ENCODE assay signal across 21 cellular contexts in genomic region chr6:50565004-50565403, GRCh38.
A peak's percentile ranks its signal among the peaks of the same experiment; 100 is the strongest.
DNase-seq lines count a peak whose midpoint lies in the region; ATAC-seq, FAIRE-seq and TF ChIP-seq lines count a peak whose summit lies in the region.
"Had no signal": no experiment of that assay in that cellular context is flagged by ENCODE, and none has a peak within 500 bp of the region (broad histone marks: within the 10 kb centered on the region; RNA-seq: fewer than 3 reads in every experiment).

No MANE protein-coding gene starts in this region.

- no peak overlapping the region for H3K4me2 ChIP-seq in A549
- no peak overlapping the region for H3K4me2 ChIP-seq in GM23338
- H3K4me2 ChIP-seq in K562 (ENCODE audit: insufficient read depth, low read length): no peak overlapping the region
- H3K4me2 ChIP-seq: BLaER1 treated with 17β-estradiol and CSF1 and Interleukin-3, amounts not matched to agents 10 nM and 100 nM had no signal

- no peak for FAIRE-seq in A549 (lab: Jason Lieb, UNC)
- no peak for FAIRE-seq in K562 (lab: Jason Lieb, UNC)
- FAIRE-seq: A204.1, D721Med, G401.6, GM12891, GM19239 had no signal

- H3K9me3 ChIP-seq in A549 (no peaks in the 10 kb centered on the region), K562 (replicated peaks; ENCODE audit: control insufficient read depth, insufficient read depth, low read depth, low read length) (no peaks in the 10 kb centered on the region)
- H3K9me3 ChIP-seq: BLaER1 treated with 17β-estradiol and CSF1 and Interleukin-3, amounts not matched to agents 10 nM and 100 nM; Caco-2 had no signal

- H4K20me1 ChIP-seq in GM23338 (replicated peaks; ENCODE audit: insufficient read depth): no peaks in the 10 kb centered on the region
- no peaks in the 10 kb centered on the region for H4K20me1 ChIP-seq in K562 (replicated peaks; ENCODE audit: control insufficient read depth, insufficient read depth, low read length)
- H4K20me1 ChIP-seq: BLaER1 treated with 17β-estradiol and CSF1 and Interleukin-3, amounts not matched to agents 10 nM and 100 nM had no signal

- no peaks in the 10 kb centered on the region for H3K4me1 ChIP-seq in A549
- H3K4me1 ChIP-seq in GM23338 (ENCODE audit: insufficient read depth): no peaks in the 10 kb centered on the region
- H3K4me1 ChIP-seq in K562 (replicated peaks in 1 of 2; ENCODE audit: control insufficient read depth in 2 of 2, insufficient read depth in 2 of 2, low read length in 2 of 2): no peaks in the 10 kb centered on the region
- H3K4me1 ChIP-seq: BLaER1 treated with 17β-estradiol and CSF1 and Interleukin-3, amounts not matched to agents 10 nM and 100 nM; Caco-2 had no signal

- no peaks in the 10 kb centered on the region for H3F3A ChIP-seq in GM23338 (replicated peaks; ENCODE audit: low read depth)

- WGBS in A549 (ENCODE audit: missing lambda C conversion rate): 0% methylated on average over 1 of the region's 1 CpG
- WGBS in K562 (ENCODE audit: insufficient coverage, low coverage, missing lambda C conversion rate): 0% methylated on average over 1 of the region's 1 CpG

- DNase-seq in A549 (ENCODE audit: low read depth in 1 of 2, low spot score in 1 of 2): no peak
- DNase-seq in GM23338 (ENCODE audit: low spot score): no peak
- no peak for DNase-seq in K562 (ENCODE audit: extremely low read depth in 1 of 4, low spot score in 3 of 4)
- DNase-seq in iPS-NIHi11 (ENCODE audit: low spot score): no peak
- no peak for DNase-seq in activated T-cell treated with anti-CD3 and anti-CD28 coated beads, Interleukin-2, amount 50 U/mL, for 4 hours
- DNase-seq: 8988T; AML-193; Caco-2; Calu3; CD4-positive, alpha-beta T cell; CD8-positive, alpha-beta T cell; DMS79 treated with DMSO at 0.1 percent for 48 hours; GF-D8 had no signal

- no peak overlapping the region for H3K27ac ChIP-seq in A549
- H3K27ac ChIP-seq in GM23338 (ENCODE audit: low read depth): no peak overlapping the region
- no peak overlapping the region for H3K27ac ChIP-seq in K562 (ENCODE audit: extremely low read depth, low read depth, low read length)
- H3K27ac ChIP-seq: BLaER1 treated with 17β-estradiol and CSF1 and Interleukin-3, amounts not matched to agents 10 nM and 100 nM; C4-2B had no signal

- H3K36me3 Mint-ChIP-seq in GM23338 (ENCODE audit: low read depth): no peaks in the 10 kb centered on the region
- H3K36me3 Mint-ChIP-seq in activated T-cell treated with anti-CD3 and anti-CD28 coated beads, Interleukin-2, amount 50 U/mL, for 4 hours (ENCODE audit: insufficient read depth): no peaks in the 10 kb centered on the region
- H3K36me3 Mint-ChIP-seq: CD8-positive, alpha-beta T cell had no signal

- no peak overlapping the region for H3K4me3 Mint-ChIP-seq in GM23338
- no peak overlapping the region for H3K4me3 Mint-ChIP-seq in activated T-cell treated with anti-CD3 and anti-CD28 coated beads, Interleukin-2, amount 50 U/mL, for 4 hours
- H3K4me3 Mint-ChIP-seq: B cell; CD4-positive, alpha-beta T cell; CD8-positive, alpha-beta T cell had no signal

- no peaks in the 10 kb centered on the region for H3K36me3 ChIP-seq in GM23338 (ENCODE audit: insufficient read depth)
- H3K36me3 ChIP-seq in K562 (ENCODE audit: control insufficient read depth, insufficient read depth, low read length): no peaks in the 10 kb centered on the region
- H3K36me3 ChIP-seq: BLaER1 treated with 17β-estradiol and CSF1 and Interleukin-3, amounts not matched to agents 10 nM and 100 nM had no signal

- no peak for ATAC-seq in A549
- no peak for ATAC-seq in GM23338
- no peak for ATAC-seq in K562
- no peak for ATAC-seq in activated T-cell treated with anti-CD3 and anti-CD28 coated beads, Interleukin-2, amount 50 U/mL, for 4 hours
- ATAC-seq: CD8-positive, alpha-beta T cell had no signal

- H3K9me2 ChIP-seq in GM23338 (ENCODE audit: insufficient read depth): no peaks in the 10 kb centered on the region

- no TSS peak for BruUV-seq in K562 (replicated peaks; lab: Mats Ljungman, UMichigan)

- H3K4me3 ChIP-seq in A549: no peak overlapping the region
- no peak overlapping the region for H3K4me3 ChIP-seq in GM23338
- H3K4me3 ChIP-seq in K562: no peak overlapping the region
- H3K4me3 ChIP-seq: BLaER1 treated with 17β-estradiol and CSF1 and Interleukin-3, amounts not matched to agents 10 nM and 100 nM had no signal

- no peaks in the 10 kb centered on the region for H3K9me1 ChIP-seq in K562 (ENCODE audit: control insufficient read depth, insufficient read depth, low read length)

- no peak overlapping the region for H3K9ac ChIP-seq in K562 (ENCODE audit: insufficient read depth in 1 of 2, low read depth in 2 of 2, low read length in 2 of 2)
- H3K9ac ChIP-seq: BLaER1 treated with 17β-estradiol and CSF1 and Interleukin-3, amounts not matched to agents 10 nM and 100 nM had no signal

- no peaks in the 10 kb centered on the region for H3K9me3 Mint-ChIP-seq in GM23338
- peaks cover 4% of the 10 kb centered on the region for H3K9me3 Mint-ChIP-seq in activated T-cell treated with anti-CD3 and anti-CD28 coated beads, Interleukin-2, amount 50 U/mL, for 4 hours
- H3K9me3 Mint-ChIP-seq: CD4-positive, alpha-beta T cell had no signal

- no peaks in the 10 kb centered on the region for H3K27me3 Mint-ChIP-seq in GM23338 (ENCODE audit: insufficient read depth, low read depth, poor library complexity)
- no peaks in the 10 kb centered on the region for H3K27me3 Mint-ChIP-seq in activated T-cell treated with anti-CD3 and anti-CD28 coated beads, Interleukin-2, amount 50 U/mL, for 4 hours (ENCODE audit: low read depth)
- H3K27me3 Mint-ChIP-seq: B cell; CD4-positive, alpha-beta T cell had no signal

- H3K79me2 ChIP-seq in GM23338 (replicated peaks; ENCODE audit: insufficient read depth) (no peaks in the 10 kb centered on the region), K562 (ENCODE audit: control insufficient read depth, insufficient read depth, low read length) (no peaks in the 10 kb centered on the region)

- TF ChIP-seq CTCF in A549 (IDR thresholded peaks at IDR 0.05): no peak
- no peak for TF ChIP-seq CTCF in GM23338 (conservative IDR thresholded peaks at IDR 0.05; ENCODE audit: low read depth in 2 of 2)
- TF ChIP-seq CTCF in K562 (IDR thresholded peaks at IDR 0.05 in 2 of 3, conservative IDR thresholded peaks at IDR 0.05 in 1 of 3; ENCODE audit: insufficient read depth in 2 of 3, low read depth in 1 of 3, low read length in 3 of 3): no peak

- peak overlapping the region; percentile 76; the same call in 1 of the 2 replicates for H2AFZ ChIP-seq in GM23338
- H2AFZ ChIP-seq in K562 (ENCODE audit: low read depth, low read length): no peak overlapping the region

- TF ChIP-seq RAD21 in A549 (conservative IDR thresholded peaks at IDR 0.05 in 1 of 2, IDR thresholded peaks at IDR 0.05 in 1 of 2) (no peak), K562 (CRISPR knock-in tag; conservative IDR thresholded peaks at IDR 0.05 in 1 of 2, IDR thresholded peaks at IDR 0.05 in 1 of 2) (no peak)

- no peak overlapping the region for H3K27ac Mint-ChIP-seq in GM23338
- H3K27ac Mint-ChIP-seq: B cell; CD4-positive, alpha-beta T cell; CD8-positive, alpha-beta T cell had no signal

- intact Hi-C loops in K562 (cut with micrococcal nuclease): no loop called here

- H3K27me3 ChIP-seq in GM23338 (ENCODE audit: insufficient read depth) (no peaks in the 10 kb centered on the region), K562 (ENCODE audit: control insufficient read depth in 2 of 2, insufficient read depth in 2 of 2, low read length in 2 of 2) (no peaks in the 10 kb centered on the region)
- H3K27me3 ChIP-seq: BLaER1 treated with 17β-estradiol and CSF1 and Interleukin-3, amounts not matched to agents 10 nM and 100 nM had no signal

- TF ChIP-seq POLR2A in A549 (IDR thresholded peaks at IDR 0.05; ENCODE audit: low read length): no peak
- no peak for TF ChIP-seq POLR2A in K562 (conservative IDR thresholded peaks at IDR 0.05)

- H3K4me1 Mint-ChIP-seq in GM23338: no peaks in the 10 kb centered on the region
- no peaks in the 10 kb centered on the region for H3K4me1 Mint-ChIP-seq in activated T-cell treated with anti-CD3 and anti-CD28 coated beads, Interleukin-2, amount 50 U/mL, for 4 hours (ENCODE audit: low read depth)
- H3K4me1 Mint-ChIP-seq: B cell had no signal

- CTCF ChIA-PET in A549 (lab: Yijun Ruan, JAX) (no interaction called here), K562 (lab: Yijun Ruan, JAX; ENCODE audit: low intra/inter-chr PET ratio) (no interaction called here)

- in situ Hi-C loops in K562 (cut with MboI): no loop called here

- POLR2A ChIA-PET in A549 (lab: Yijun Ruan, JAX): no interaction called here
- POLR2A ChIA-PET in K562 (lab: Yijun Ruan, JAX): no interaction called here

- no peak for TF ChIP-seq EP300 in A549 (IDR thresholded peaks at IDR 0.05)
- no peak for TF ChIP-seq EP300 in K562 (IDR thresholded peaks at IDR 0.05; ENCODE audit: low read length)

TF ChIP-seq in A549, 52 proteins besides CTCF, POLR2A, EP300 and RAD21:
- TF ChIP-seq MAFK (IDR thresholded peaks at IDR 0.05; ENCODE audit: partially characterized antibody): peak; percentile 14
- TF ChIP-seq CBX2 (IDR thresholded peaks at IDR 0.05; ENCODE audit: borderline replicate concordance, low read depth): no peak

TF ChIP-seq in GM23338, 12 proteins besides CTCF, POLR2A, EP300 and RAD21 (continues in another document):
- TF ChIP-seq EZH2phosphoT487 (IDR thresholded peaks at IDR 0.05; ENCODE audit: unreplicated experiment) (no peak), EZH2 (IDR thresholded peaks at IDR 0.05; ENCODE audit: low read depth, unreplicated experiment) (no peak), CREB1 (CRISPR knock-in tag; IDR thresholded peaks at IDR 0.05; ENCODE audit: low read depth) (no peak), ZNF114 (CRISPR knock-in tag; IDR thresholded peaks at IDR 0.05) (no peak), POLR2AphosphoS5 (IDR thresholded peaks at IDR 0.05; ENCODE audit: low read depth) (no peak)

TF ChIP-seq in K562, 482 proteins besides CTCF, POLR2A, EP300 and RAD21:
- TF ChIP-seq MAFF (IDR thresholded peaks at IDR 0.05; ENCODE audit: low read length): 0 out of 2 replicates have a peak, but pooled peaks have one; percentile 32
- no peak for TF ChIP-seq PTTG1 (tag; IDR thresholded peaks at IDR 0.05; ENCODE audit: low read depth)
- no peak for TF ChIP-seq ILK (tag; IDR thresholded peaks at IDR 0.05; ENCODE audit: borderline replicate concordance, low read depth)
- peak; percentile 49; the same call in 1 of the 2 replicates for TF ChIP-seq ZNF316 (IDR thresholded peaks at IDR 0.05)
TF ChIP-seq in K562: peak in this region for 2.

Comparison
In these comparisons a context has a peak if more than half of its experiments do, and no peak if none do; other contexts are left out.
1. Of the 35 proteins assayed by ChIP-seq in both K562 and A549: peak only in K562: none; only in A549: MAFK; in both: none; in neither: 34.